In the genomic region with DNA sequence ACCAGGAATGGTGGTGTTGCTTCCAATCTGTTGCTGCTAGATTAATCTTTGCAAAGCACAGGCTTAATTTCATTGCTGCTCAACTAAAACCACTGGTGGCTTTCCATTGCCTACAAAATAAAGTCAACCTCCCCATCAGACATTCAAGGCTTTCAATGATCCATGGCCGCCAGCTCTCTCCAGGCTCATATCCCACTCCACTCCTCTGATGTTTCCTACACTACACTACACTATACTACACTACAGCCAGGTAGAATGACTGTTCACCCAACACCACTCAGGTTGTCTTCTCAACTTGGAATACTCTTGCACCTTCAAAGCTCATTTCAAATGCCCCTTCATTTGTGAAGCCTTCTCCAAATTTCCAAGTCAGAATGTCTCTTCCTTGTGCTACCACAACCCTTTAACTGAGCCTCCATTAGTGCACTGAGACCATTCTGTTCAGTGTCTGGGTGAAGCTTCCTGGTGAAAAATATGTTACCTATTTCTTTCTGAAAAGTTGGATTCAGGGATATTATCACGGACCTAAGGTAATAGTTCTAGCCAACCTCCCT, we compare ENCODE assay signal across 35 cellular contexts. TPM values are rescaled to one million over a fixed set of nuclear protein-coding genes. Genes with fewer than 3 reads are reported as not detected.
"Had no signal": no experiment of that assay in that cellular context is flagged by ENCODE, and none has a peak within 500 bp of the region (broad histone marks: within the 10 kb centered on the region; RNA-seq: fewer than 3 reads in every experiment).

No MANE protein-coding gene starts in this region.

- H3K9me3 Mint-ChIP-seq: activated naive CD4-positive, alpha-beta T cell treated with anti-CD3 and anti-CD28 coated beads, Interleukin-2, amount 50 U/mL, for 24 hours; activated naive CD8-positive, alpha-beta T cell treated with anti-CD3 and anti-CD28 coated beads, Interleukin-2, amount 50 U/mL, for 24 hours had no signal

- H3K27ac Mint-ChIP-seq: activated CD4-positive, alpha-beta memory T cell treated with anti-CD3 and anti-CD28 coated beads for 36 hours; activated CD4-positive, alpha-beta T cell treated with anti-CD3 and anti-CD28 coated beads for 36 hours; activated CD4-positive, alpha-beta T cell treated with anti-CD3 and anti-CD28 coated beads, Interleukin-2, amount 10 ng/mL, durations not matched to agents 24 days and 14 days; activated CD8-positive, alpha-beta memory T cell treated with anti-CD3 and anti-CD28 coated beads, Interleukin-2, amount 10 ng/mL, durations not matched to agents 7 days and 5 days; activated CD8-positive, alpha-beta T cell treated with anti-CD3 and anti-CD28 coated beads, Interleukin-2, amount 10 ng/mL, durations not matched to agents 7 days and 5 days; activated naive CD4-positive, alpha-beta T cell treated with anti-CD3 and anti-CD28 coated beads for 36 hours; activated naive CD4-positive, alpha-beta T cell treated with anti-CD3 and anti-CD28 coated beads, Interleukin-2, amount 50 U/mL, for 24 hours; activated naive CD8-positive, alpha-beta T cell treated with anti-CD3 and anti-CD28 coated beads for 36 hours; activated naive CD8-positive, alpha-beta T cell treated with anti-CD3 and anti-CD28 coated beads, Interleukin-2, amount 50 U/mL, for 24 hours; activated T-helper 1 cell treated with anti-CD3 and anti-CD28 coated beads, Interleukin-12 subunit alpha, Interleukin-12 subunit beta, Interleukin-2, Interleukin-4 antibody, amounts not matched to agents 30 ng/mL and 10 ng/mL and 1 ng/mL, durations not matched to agents 14 hours and 24 hours and 36 hours; activated T-helper 2 cell treated with anti-CD3 and anti-CD28 coated beads, Interferon-gamma antibody, Interleukin-2, Interleukin-4, amounts not matched to agents 10 μg/mL and 5 μg/mL and 100 μg/mL, durations not matched to agents 14 hours and 24 hours and 36 hours; T-helper 17 cell; T-helper 2 cell treated with Interferon-gamma antibody and Interleukin-4, amounts not matched to agents 5 μg/mL and 100 μg/mL, for 36 hours had no signal

- H3K4me3 Mint-ChIP-seq: activated CD4-positive, alpha-beta memory T cell treated with anti-CD3 and anti-CD28 coated beads for 36 hours; activated CD4-positive, alpha-beta T cell treated with anti-CD3 and anti-CD28 coated beads for 36 hours; activated CD4-positive, alpha-beta T cell treated with anti-CD3 and anti-CD28 coated beads, Interleukin-2, amount 10 ng/mL, durations not matched to agents 24 days and 14 days; activated CD8-positive, alpha-beta memory T cell treated with anti-CD3 and anti-CD28 coated beads, Interleukin-2, amount 10 ng/mL, durations not matched to agents 7 days and 5 days; activated CD8-positive, alpha-beta T cell treated with anti-CD3 and anti-CD28 coated beads, Interleukin-2, amount 10 ng/mL, durations not matched to agents 7 days and 5 days; activated naive CD4-positive, alpha-beta T cell treated with anti-CD3 and anti-CD28 coated beads for 36 hours; activated naive CD4-positive, alpha-beta T cell treated with anti-CD3 and anti-CD28 coated beads, Interleukin-2, amount 50 U/mL, for 24 hours; activated naive CD8-positive, alpha-beta T cell treated with anti-CD3 and anti-CD28 coated beads for 36 hours; activated naive CD8-positive, alpha-beta T cell treated with anti-CD3 and anti-CD28 coated beads, Interleukin-2, amount 50 U/mL, for 24 hours; activated T-helper 1 cell treated with anti-CD3 and anti-CD28 coated beads, Interleukin-12 subunit alpha, Interleukin-12 subunit beta, Interleukin-2, Interleukin-4 antibody, amounts not matched to agents 30 ng/mL and 10 ng/mL and 1 ng/mL, durations not matched to agents 14 hours and 24 hours and 36 hours; T-helper 17 cell; T-helper 2 cell treated with Interferon-gamma antibody and Interleukin-4, amounts not matched to agents 5 μg/mL and 100 μg/mL, for 36 hours had no signal

- H3K27ac ChIP-seq: adrenal gland, body of pancreas, colonic mucosa, WERI-Rb-1 had no signal

- H3K9me3 ChIP-seq: adrenal gland, body of pancreas, colonic mucosa had no signal

- DNase-seq: activated CD4-positive, alpha-beta memory T cell treated with anti-CD3 and anti-CD28 coated beads for 36 hours; activated CD4-positive, alpha-beta T cell treated with anti-CD3 and anti-CD28 coated beads for 36 hours; activated CD4-positive, alpha-beta T cell treated with anti-CD3 and anti-CD28 coated beads, Interleukin-2, amount 10 ng/mL, durations not matched to agents 24 days and 14 days; activated CD4-positive, CD25-positive, alpha-beta regulatory T cell; activated CD4-positive, CD25-positive, alpha-beta regulatory T cell treated with anti-CD3 and anti-CD28 coated beads, Interleukin-2, amount 50 U/mL, for 72 hours; activated CD8-positive, alpha-beta memory T cell treated with anti-CD3 and anti-CD28 coated beads, Interleukin-2, amount 10 ng/mL, durations not matched to agents 7 days and 5 days; activated CD8-positive, alpha-beta memory T cell treated with anti-CD3 and anti-CD28 coated beads, Interleukin-2, amount 50 U/mL, for 4 hours; activated CD8-positive, alpha-beta T cell treated with anti-CD3 and anti-CD28 coated beads, Interleukin-2, amount 10 ng/mL, durations not matched to agents 7 days and 5 days; activated effector memory CD4-positive, alpha-beta T cell treated with anti-CD3 and anti-CD28 coated beads, Interleukin-2, amount 50 U/mL, for 16 hours; activated naive CD4-positive, alpha-beta T cell treated with anti-CD3 and anti-CD28 coated beads for 36 hours; activated naive CD8-positive, alpha-beta T cell treated with anti-CD3 and anti-CD28 coated beads for 36 hours; activated naive CD8-positive, alpha-beta T cell treated with anti-CD3 and anti-CD28 coated beads, Interleukin-2, amount 50 U/mL, for 24 hours; activated T-cell treated with anti-CD3 and anti-CD28 coated beads, Interleukin-2, amount 50 U/mL, for 1 hour; activated T-cell treated with anti-CD3 and anti-CD28 coated beads, Interleukin-2, amount 50 U/mL, for 48 hours; adrenal gland; amygdala; aorta; body of pancreas; central memory CD4-positive, alpha-beta T cell; cerebellar nuclear complex; colonic mucosa; effector CD8-positive, alpha-beta T cell; foreskin fibroblast; T-helper 1 cell; T-helper 17 cell; T1000; WERI-Rb-1 had no signal

- H3K36me3 ChIP-seq: colonic mucosa had no signal

- FAIRE-seq: endometrium, frontal cortex had no signal

- H3K27me3 Mint-ChIP-seq: activated CD4-positive, alpha-beta memory T cell treated with anti-CD3 and anti-CD28 coated beads for 36 hours; activated CD4-positive, alpha-beta T cell treated with anti-CD3 and anti-CD28 coated beads for 36 hours; activated CD4-positive, alpha-beta T cell treated with anti-CD3 and anti-CD28 coated beads, Interleukin-2, amount 10 ng/mL, durations not matched to agents 24 days and 14 days; activated CD8-positive, alpha-beta memory T cell treated with anti-CD3 and anti-CD28 coated beads, Interleukin-2, amount 10 ng/mL, durations not matched to agents 7 days and 5 days; activated naive CD4-positive, alpha-beta T cell treated with anti-CD3 and anti-CD28 coated beads, Interleukin-2, amount 50 U/mL, for 24 hours; activated naive CD8-positive, alpha-beta T cell treated with anti-CD3 and anti-CD28 coated beads for 36 hours; activated naive CD8-positive, alpha-beta T cell treated with anti-CD3 and anti-CD28 coated beads, Interleukin-2, amount 50 U/mL, for 24 hours; T-helper 17 cell had no signal

- H3K4me1 Mint-ChIP-seq: activated CD4-positive, alpha-beta T cell treated with anti-CD3 and anti-CD28 coated beads for 36 hours; activated naive CD8-positive, alpha-beta T cell treated with anti-CD3 and anti-CD28 coated beads for 36 hours; T-helper 17 cell had no signal

- H3K27me3 ChIP-seq: adrenal gland, body of pancreas, colonic mucosa had no signal

- H3K4me1 ChIP-seq: adrenal gland, body of pancreas, colonic mucosa had no signal

- H3K4me3 ChIP-seq: adrenal gland, body of pancreas, colonic mucosa had no signal

- ATAC-seq: activated CD4-positive, alpha-beta T cell treated with anti-CD3 and anti-CD28 coated beads for 36 hours; activated CD8-positive, alpha-beta memory T cell treated with anti-CD3 and anti-CD28 coated beads, Interleukin-2, amount 10 ng/mL, durations not matched to agents 7 days and 5 days; activated CD8-positive, alpha-beta T cell treated with anti-CD3 and anti-CD28 coated beads, Interleukin-2, amount 10 ng/mL, durations not matched to agents 7 days and 5 days; activated naive CD8-positive, alpha-beta T cell treated with anti-CD3 and anti-CD28 coated beads, Interleukin-2, amount 50 U/mL, for 24 hours; body of pancreas; esophagus mucosa; T-helper 17 cell had no signal

RNA-seq across cellular contexts. Expression of gene CC2D2B, which starts 35.5 kb away (rescaled TPM):
- total RNA-seq: activated CD4-positive, alpha-beta T cell treated with anti-CD3 and anti-CD28 coated beads, Interleukin-2, amount 10 ng/mL, durations not matched to agents 24 days and 14 days; activated CD8-positive, alpha-beta memory T cell treated with anti-CD3 and anti-CD28 coated beads for 36 hours; activated naive CD4-positive, alpha-beta T cell treated with anti-CD3 and anti-CD28 coated beads for 36 hours; activated naive CD8-positive, alpha-beta T cell treated with anti-CD3 and anti-CD28 coated beads for 36 hours had no signal
